16 cellular contexts compared by ENCODE assay signal in the genomic region with DNA sequence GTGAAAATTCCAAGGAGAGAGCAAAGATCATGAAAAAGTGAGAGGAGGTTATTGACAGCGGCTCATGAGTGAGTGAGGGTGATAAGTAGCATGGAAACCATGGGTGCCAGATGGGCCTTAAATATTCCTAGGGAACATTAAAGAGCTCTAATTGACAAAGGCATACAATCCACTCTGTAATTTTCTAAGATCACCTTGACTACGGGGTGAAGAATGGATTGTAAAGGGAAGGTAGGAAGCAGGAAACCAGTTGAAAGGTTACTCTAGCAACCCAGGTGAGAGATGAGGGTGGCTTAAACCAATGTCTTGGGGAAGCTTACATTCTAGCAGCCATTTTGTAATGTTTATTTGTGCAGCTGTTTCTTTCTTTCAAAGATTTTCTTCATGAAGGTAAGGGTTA.
DNase-seq lines count a peak whose midpoint lies in the region; ATAC-seq lines count a peak whose summit lies in the region.
"Had no signal": no experiment of that assay in that cellular context is flagged by ENCODE, and none has a peak within 500 bp of the region (broad histone marks: within the 10 kb centered on the region; RNA-seq: fewer than 3 reads in every experiment).

No MANE protein-coding gene starts in this region.

- DNase-seq in NCI-H2227 (lab: John Stamatoyannopoulos, UW; ENCODE audit: unreplicated experiment): peak; percentile 8
- DNase-seq in NCI-H2227 treated with DMSO at 0.1 percent for 48 hours (lab: John Stamatoyannopoulos, UW): no peak
- DNase-seq in NCI-H146 (lab: John Stamatoyannopoulos, UW): peak; percentile 99
- DNase-seq in NCI-H748 (lab: John Stamatoyannopoulos, UW; ENCODE audit: unreplicated experiment): peak; percentile 93
- DNase-seq in pons (ENCODE audit: low spot score): no peak
- DNase-seq in SHP77 (lab: John Stamatoyannopoulos, UW): no peak
- DNase-seq: EL, GF-D8, Karpas-422, MV-4-11, NCI-H1694, NCI-H524 treated with DMSO at 0.1 percent for 48 hours, Peyer's patch, T-cell had no signal

- no peak for ATAC-seq in HG03108 (IDR thresholded peaks at IDR 0.05; ENCODE audit: unreplicated experiment)
- ATAC-seq: HCT116, T-cell had no signal

Comparison
In these comparisons a context has a peak if more than half of its experiments do, and no peak if none do; other contexts are left out.
1. DNase-seq: peak in NCI-H2227 (single experiment), NCI-H146 (single experiment) and NCI-H748 (single experiment); none in NCI-H2227 treated with DMSO at 0.1 percent for 48 hours (single experiment), pons (single experiment) and SHP77 (0 of 2).